Comparison of ENCODE assay signal across 16 cellular contexts in genomic region chr12:22481557-22482104, GRCh38.
"Had no signal": no experiment of that assay in that cellular context is flagged by ENCODE, and none has a peak within 500 bp of the region (broad histone marks: within the 10 kb centered on the region; RNA-seq: fewer than 3 reads in every experiment).

No MANE protein-coding gene starts in this region.

- H3K27me3 ChIP-seq: thyroid gland, vagina had no signal

- H3K4me1 ChIP-seq: vagina had no signal

- ATAC-seq: natural killer cell treated with Interleukin-12 subunit alpha and Interleukin-12 subunit beta and Interleukin-15 and Interleukin-18, amount 100 ng/mL, for 72 hours; right cardiac atrium had no signal

- DNase-seq: activated CD4-positive, alpha-beta T cell treated with anti-CD3 and anti-CD28 coated beads, Interleukin-2, amount 10 ng/mL, durations not matched to agents 7 days and 5 days; activated CD4-positive, CD25-positive, alpha-beta regulatory T cell; activated gamma-delta T cell; activated naive CD8-positive, alpha-beta T cell treated with anti-CD3 and anti-CD28 coated beads, Interleukin-2, amount 10 ng/mL, durations not matched to agents 7 days and 5 days; activated T-cell treated with anti-CD3 and anti-CD28 coated beads, Interleukin-2, amount 50 U/mL, for 1 hour; anterior cingulate cortex; cerebellar nuclear complex; dermis blood vessel endothelial cell; hypothalamus; nucleus accumbens; right cardiac atrium had no signal

- H3K4me3 ChIP-seq: lung, smooth muscle cell, thyroid gland, vagina had no signal

- H3K27ac ChIP-seq: thyroid gland, vagina had no signal

- H3K9me3 ChIP-seq: thyroid gland, vagina had no signal
